Comparison of ENCODE assay signal across 8 cellular contexts in genomic region chr19:39824143-39825092, GRCh38. TPM values are rescaled to one million over a fixed set of nuclear protein-coding genes. Genes with fewer than 3 reads are reported as not detected.
DNase-seq lines count a peak whose midpoint lies in the region; ATAC-seq and TF ChIP-seq lines count a peak whose summit lies in the region.

No MANE protein-coding gene starts in this region.

- no peak for TF ChIP-seq CTCF in activated B cell treated with CpG ODN at 0.5 μM for 24 hours (IDR thresholded peaks at IDR 0.05)

- H3K9me3 Mint-ChIP-seq in activated B cell treated with CpG ODN at 0.5 μM for 24 hours = no peaks in the 10 kb centered on the region

- peaks cover 12% of the 10 kb centered on the region for H3K4me1 Mint-ChIP-seq in activated B cell treated with CpG ODN at 0.5 μM for 24 hours

- no peaks in the 10 kb centered on the region for H3K27me3 Mint-ChIP-seq in activated B cell treated with CpG ODN at 0.5 μM for 24 hours

- intact Hi-C loops in activated B cell treated with CpG ODN at 0.5 μM for 24 hours (cut with micrococcal nuclease) = loop anchor here (1.0 to 2.0 kb wide), 6 partner anchors 9 to 524 kb away; partner anchors contain the start of genes C19orf47, FBL, PLD3 and PSMC4

- peak; percentile 52 for TF ChIP-seq POLR2A in GM15510 (IDR thresholded peaks at IDR 0.05; ENCODE audit: borderline replicate concordance, extremely low read depth, insufficient read length)

- no peak overlapping the region for H3K4me3 Mint-ChIP-seq in activated B cell treated with CpG ODN at 0.5 μM for 24 hours

- CTCF ChIA-PET in activated B cell treated with CpG ODN at 0.5 μM for 24 hours (lab: Charles Lee) = interaction anchor here (1.7 kb wide), 1 partner anchor 32 kb away, joined by 5 read pairs; no protein-coding TSS in a partner anchor

- H3K36me3 Mint-ChIP-seq in activated B cell treated with CpG ODN at 0.5 μM for 24 hours (ENCODE audit: low read depth) = peaks cover 32% of the 10 kb centered on the region

- DNase-seq in NCI-H2081 treated with DMSO at 0.1 percent for 48 hours (lab: John Stamatoyannopoulos, UW) = peak; percentile 87
- peak; percentile 67 for DNase-seq in activated B cell treated with CpG ODN at 0.5 μM for 24 hours
- DNase-seq in cerebellum (ENCODE audit: low spot score) = peak; percentile 97
- peak; percentile 98 for DNase-seq in islet precursor cell
- peak; percentile 73 to 85 for DNase-seq in stimulated activated CD4-positive, alpha-beta T cell treated with anti-CD3 and anti-CD28 coated beads, Interleukin-12 subunit alpha, Interleukin-12 subunit beta, amount 100 ng/mL, for 24 hours (ENCODE audit: low read depth in 2 of 2)
- no peak for DNase-seq in GF-D8 (lab: John Stamatoyannopoulos, UW)

- POLR2A ChIA-PET in activated B cell treated with CpG ODN at 0.5 μM for 24 hours (lab: Charles Lee) = interaction anchor here (1.3 to 2.5 kb wide), 3 partner anchors 9 to 21 kb away, joined by 3 to 15 read pairs (median 3); partner anchors contain the start of gene DYRK1B

- H3K27ac Mint-ChIP-seq in activated B cell treated with CpG ODN at 0.5 μM for 24 hours = no peak overlapping the region

- ATAC-seq in HG02852 (IDR thresholded peaks at IDR 0.05; ENCODE audit: unreplicated experiment) (peak; percentile 90), activated B cell treated with CpG ODN at 0.5 μM for 24 hours (ENCODE audit: low read depth) (peak; percentile 98)

RNA-seq across cellular contexts. Expression of gene DYRK1B, which starts 9.5 kb away (rescaled TPM):
- total RNA-seq in activated B cell treated with CpG ODN at 0.5 μM for 24 hours (16.9 and 17.2 TPM in 2 replicates), cerebellum (20.1 TPM)

RNA-seq across cellular contexts. Expression of gene FBL, which starts 21.8 kb away (rescaled TPM):
- 420 and 482 TPM in 2 replicates for total RNA-seq in activated B cell treated with CpG ODN at 0.5 μM for 24 hours
- total RNA-seq in cerebellum = 96.6 TPM

RNA-seq across cellular contexts. Expression of gene LEUTX, which starts 45.8 kb away (rescaled TPM):
- total RNA-seq in activated B cell treated with CpG ODN at 0.5 μM for 24 hours = not detected in 2 replicates
- total RNA-seq in cerebellum = not detected
